ENCODE assay signal across 8 cellular contexts in genomic region chr21:45590246-45590725, GRCh38. TPM values are rescaled to one million over a fixed set of nuclear protein-coding genes. Genes with fewer than 3 reads are reported as not detected.
DNase-seq lines count a peak whose midpoint lies in the region; ATAC-seq, FAIRE-seq and TF ChIP-seq lines count a peak whose summit lies in the region.

No MANE protein-coding gene starts in this region.

- H3K9me3 ChIP-seq in pancreas: no peaks in the 10 kb centered on the region

- WGBS in pancreas, 2 donors: 1 to 5% methylated on average over 28 to 46 of the region's 46 CpGs

- no peak overlapping the region for H3K27ac ChIP-seq in pancreas

- no peak for FAIRE-seq in pancreas (lab: Jason Lieb, UNC)

- ATAC-seq in HG03103 (IDR thresholded peaks at IDR 0.05; ENCODE audit: low read depth, unreplicated experiment) (peak; percentile 45), pancreas (peak; percentile 85 to 90 (median 89))

- H3K36me3 Mint-ChIP-seq in type B pancreatic cell (no peaks in the 10 kb centered on the region), osteocyte (ENCODE audit: unreplicated experiment) (no peaks in the 10 kb centered on the region)

- H3K4me3 ChIP-seq in fibroblast of pulmonary artery (replicated peaks; ENCODE audit: low read depth, low read length): peak overlapping the region; percentile 51
- peak overlapping the region; percentile 40 to 65 (median 51) for H3K4me3 ChIP-seq in pancreas

- no peaks in the 10 kb centered on the region for H3K36me3 ChIP-seq in pancreas

- DNase-seq in AG20443 (ENCODE audit: low spot score) (peak; percentile 84), fibroblast of pulmonary artery (ENCODE audit: low read depth) (peak; percentile 70), pancreas (peak; percentile 61 to 93 (median 76)), type B pancreatic cell (ENCODE audit: extremely low spot score, unreplicated experiment) (no peak), osteocyte (ENCODE audit: extremely low spot score, unreplicated experiment) (no peak), NCI-H748 treated with DMSO at 0.1 percent for 48 hours (lab: John Stamatoyannopoulos, UW) (no peak)
- peak; percentile 70 for DNase-seq in activated CD8-positive, alpha-beta memory T cell treated with anti-CD3 and anti-CD28 coated beads, Interleukin-2, amount 50 U/mL, for 4 hours

- H3K4me1 Mint-ChIP-seq in type B pancreatic cell (ENCODE audit: unreplicated experiment) (no peaks in the 10 kb centered on the region), osteocyte (ENCODE audit: unreplicated experiment) (no peaks in the 10 kb centered on the region)

- H3K4me1 ChIP-seq in pancreas: peaks cover 0 to 15% (median 0%) of the 10 kb centered on the region in 3 donors

- intact Hi-C loops in pancreas (cut with DNase I): no loop called here

- H3K27me3 Mint-ChIP-seq in type B pancreatic cell (peaks cover 38% of the 10 kb centered on the region), osteocyte (ENCODE audit: unreplicated experiment) (peaks cover 37% of the 10 kb centered on the region)

- peak overlapping the region; percentile 46 for H3K4me3 Mint-ChIP-seq in type B pancreatic cell
- H3K4me3 Mint-ChIP-seq in osteocyte (ENCODE audit: unreplicated experiment): no peak overlapping the region

- H3K27me3 ChIP-seq in pancreas: no peaks in the 10 kb centered on the region

- no peak for TF ChIP-seq CTCF in fibroblast of pulmonary artery (IDR thresholded peaks at IDR 0.05; ENCODE audit: low read length, missing control alignments)
- no peak for TF ChIP-seq CTCF in pancreas (IDR thresholded peaks at IDR 0.05)
- TF ChIP-seq CTCF in type B pancreatic cell (conservative IDR thresholded peaks at IDR 0.05): no peak
- TF ChIP-seq CTCF in osteocyte (IDR thresholded peaks at IDR 0.05): no peak

- H3K27ac Mint-ChIP-seq in type B pancreatic cell (no peak overlapping the region), osteocyte (ENCODE audit: unreplicated experiment) (no peak overlapping the region)

- H3K9me3 Mint-ChIP-seq in type B pancreatic cell (peaks cover 25% of the 10 kb centered on the region), osteocyte (ENCODE audit: unreplicated experiment) (peaks cover 22% of the 10 kb centered on the region)

RNA-seq across cellular contexts. Expression of gene SLC19A1, which starts 48.0 kb away (rescaled TPM):
- total RNA-seq in pancreas (1 to 10 TPM; 4.4 to 5.9 (median 4.9) TPM), type B pancreatic cell (ENCODE audit: low replicate concordance) (10.6 and 28.2 TPM in 2 replicates), osteocyte (11.0 and 14.4 TPM in 2 replicates)
- polyA plus RNA-seq in pancreas: 10 to 100 TPM in 1 of 2 donors, 1 to 10 TPM in 1; 9.8 to 11.2 TPM

RNA-seq across cellular contexts. Expression of gene PCBP3, which starts 53.2 kb away (rescaled TPM):
- 1 to 10 TPM in 4 of 6 donors, under 1 TPM in 2; 0.83 to 2.7 (median 1.6) TPM for total RNA-seq in pancreas
- polyA plus RNA-seq in pancreas: 1 to 10 TPM; 1.7 to 4.3 TPM
- total RNA-seq in type B pancreatic cell (ENCODE audit: low replicate concordance): 2.1 and 5.5 TPM in 2 replicates
- 7.6 and 9.0 TPM in 2 replicates for total RNA-seq in osteocyte

Comparison
In these comparisons a context has a peak if more than half of its experiments do, and no peak if none do; other contexts are left out.
1. DNase-seq: peak in AG20443 (single experiment), activated CD8-positive, alpha-beta memory T cell treated with anti-CD3 and anti-CD28 coated beads, Interleukin-2, amount 50 U/mL, for 4 hours (single experiment), fibroblast of pulmonary artery (single experiment) and pancreas (6 of 6); none in type B pancreatic cell (single experiment), osteocyte (single experiment) and NCI-H748 treated with DMSO at 0.1 percent for 48 hours (single experiment).